ENCODE assay signal across 1 cellular context in the genomic region with DNA sequence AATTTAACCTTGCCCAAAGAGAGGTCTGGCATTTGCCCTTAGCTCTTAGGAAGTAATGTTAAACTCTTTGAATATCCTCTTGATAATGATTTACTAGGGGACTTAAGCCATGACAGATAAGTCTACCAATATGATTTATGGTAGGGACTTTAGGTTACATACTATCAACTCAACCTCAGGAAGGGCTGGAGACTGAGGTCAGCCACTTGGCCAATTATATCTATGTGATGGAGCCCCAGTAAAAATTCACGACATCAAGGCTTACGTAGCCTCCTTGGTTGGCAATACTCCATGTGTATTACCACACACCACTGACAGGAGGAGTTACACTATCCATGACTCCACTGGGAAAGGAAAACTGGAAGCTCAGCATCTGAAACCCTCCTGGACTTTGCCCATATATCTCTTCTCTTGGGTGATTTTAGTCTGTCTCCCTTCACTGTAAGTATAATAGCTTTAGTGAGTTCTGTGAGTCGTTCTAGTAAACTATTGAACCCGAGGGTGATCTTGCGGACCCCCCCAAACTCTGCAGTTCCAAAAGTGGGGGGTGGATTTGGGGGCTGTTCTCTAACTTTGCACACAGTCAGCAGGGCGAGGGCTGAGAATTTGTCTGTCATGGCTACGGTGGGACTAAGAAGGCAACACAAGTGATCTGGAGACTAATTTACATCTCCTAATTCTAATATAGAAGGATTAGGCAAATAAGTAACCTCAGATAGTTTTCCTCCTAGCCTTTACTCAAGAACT.
TF ChIP-seq lines count a peak whose summit lies in the region.

No MANE protein-coding gene starts in this region.

TF ChIP-seq in K562, 482 proteins besides CTCF, POLR2A, EP300 and RAD21:
- TF ChIP-seq ZNF586 (CRISPR knock-in tag; conservative IDR thresholded peaks at IDR 0.05) (no peak), CAMTA2 (CRISPR knock-in tag; conservative IDR thresholded peaks at IDR 0.05) (no peak), GABPB1 (CRISPR knock-in tag; IDR thresholded peaks at IDR 0.05) (no peak), TCF7L2 (IDR thresholded peaks at IDR 0.05; ENCODE audit: low read depth, low read length) (no peak), ZNF253 (CRISPR knock-in tag; conservative IDR thresholded peaks at IDR 0.05) (no peak), PBX2 (CRISPR knock-in tag; IDR thresholded peaks at IDR 0.05; ENCODE audit: low read depth) (no peak), PBX2 (tag; conservative IDR thresholded peaks at IDR 0.05; ENCODE audit: low read depth) (peak; percentile 67), NFIC (IDR thresholded peaks at IDR 0.05) (0 out of 2 replicates have a peak, but pooled peaks have one; percentile 5), MEIS2 (IDR thresholded peaks at IDR 0.05; ENCODE audit: partially characterized antibody) (peak; percentile 89)
- TF ChIP-seq, protein P1, sequence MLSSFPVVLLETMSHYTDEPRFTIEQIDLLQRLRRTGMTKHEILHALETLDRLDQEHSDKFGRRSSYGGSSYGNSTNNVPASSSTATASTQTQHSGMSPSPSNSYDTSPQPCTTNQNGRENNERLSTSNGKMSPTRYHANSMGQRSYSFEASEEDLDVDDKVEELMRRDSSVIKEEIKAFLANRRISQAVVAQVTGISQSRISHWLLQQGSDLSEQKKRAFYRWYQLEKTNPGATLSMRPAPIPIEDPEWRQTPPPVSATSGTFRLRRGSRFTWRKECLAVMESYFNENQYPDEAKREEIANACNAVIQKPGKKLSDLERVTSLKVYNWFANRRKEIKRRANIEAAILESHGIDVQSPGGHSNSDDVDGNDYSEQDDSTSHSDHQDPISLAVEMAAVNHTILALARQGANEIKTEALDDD (IDR thresholded peaks at IDR 0.05) = peak; percentile 61; the same call in 1 of the 2 replicates
- TF ChIP-seq, protein P2, sequence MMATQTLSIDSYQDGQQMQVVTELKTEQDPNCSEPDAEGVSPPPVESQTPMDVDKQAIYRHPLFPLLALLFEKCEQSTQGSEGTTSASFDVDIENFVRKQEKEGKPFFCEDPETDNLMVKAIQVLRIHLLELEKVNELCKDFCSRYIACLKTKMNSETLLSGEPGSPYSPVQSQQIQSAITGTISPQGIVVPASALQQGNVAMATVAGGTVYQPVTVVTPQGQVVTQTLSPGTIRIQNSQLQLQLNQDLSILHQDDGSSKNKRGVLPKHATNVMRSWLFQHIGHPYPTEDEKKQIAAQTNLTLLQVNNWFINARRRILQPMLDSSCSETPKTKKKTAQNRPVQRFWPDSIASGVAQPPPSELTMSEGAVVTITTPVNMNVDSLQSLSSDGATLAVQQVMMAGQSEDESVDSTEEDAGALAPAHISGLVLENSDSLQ (IDR thresholded peaks at IDR 0.05) = peak; percentile 61
